2 cellular contexts compared by ENCODE assay signal in the genomic region with DNA sequence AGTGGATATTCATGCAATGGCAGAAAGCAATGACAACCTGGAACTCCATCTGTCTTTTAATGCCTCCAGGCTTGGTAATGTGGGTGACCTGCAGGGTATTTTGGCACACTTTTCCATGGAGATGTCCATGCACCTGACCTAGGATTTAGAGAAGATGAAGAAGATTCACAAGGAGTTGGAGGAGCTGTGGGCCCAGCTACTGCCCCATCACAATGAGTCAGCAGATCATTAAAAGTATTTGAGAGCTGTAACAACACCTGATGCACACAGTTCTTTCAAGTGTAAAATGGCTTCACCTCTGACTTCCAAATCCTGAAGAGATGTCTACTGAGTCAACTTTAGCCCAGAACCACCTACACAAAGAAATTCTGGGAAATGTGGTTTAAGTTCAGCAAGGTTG.
TF ChIP-seq lines count a peak whose summit lies in the region.

No MANE protein-coding gene starts in this region.

TF ChIP-seq in IMR-90, 13 proteins besides CTCF, POLR2A, EP300 and RAD21:
- TF ChIP-seq NFE2L2 (IDR thresholded peaks at IDR 0.05; ENCODE audit: low read depth, low read length): 0 out of 2 replicates have a peak, but pooled peaks have one; percentile 38
- TF ChIP-seq BHLHE40 (IDR thresholded peaks at IDR 0.05; ENCODE audit: low read depth, low read length): no peak
- no peak for TF ChIP-seq FOS (IDR thresholded peaks at IDR 0.05; ENCODE audit: low read depth, low read length)
- no peak for TF ChIP-seq RCOR1 (IDR thresholded peaks at IDR 0.05; ENCODE audit: insufficient replicate concordance, low read length)
- no peak for TF ChIP-seq CHD1 (IDR thresholded peaks at IDR 0.05; ENCODE audit: low read depth, low read length)

TF ChIP-seq in K562, 482 proteins besides CTCF, POLR2A, EP300 and RAD21:
- TF ChIP-seq MAFF (IDR thresholded peaks at IDR 0.05; ENCODE audit: low read length) (0 out of 2 replicates have a peak, but pooled peaks have one; percentile 8), NFE2 (IDR thresholded peaks at IDR 0.05; ENCODE audit: low read depth) (peak; percentile 39; the same call in 1 of the 2 replicates), NEUROD1 (IDR thresholded peaks at IDR 0.05; ENCODE audit: borderline replicate concordance, low read depth, low read length, partially characterized antibody) (no peak)
